In genomic region chr19:42290523-42291436, GRCh38 we compare ENCODE assay signal across 8 cellular contexts. TPM values are rescaled to one million over a fixed set of nuclear protein-coding genes. Genes with fewer than 3 reads are reported as not detected.
DNase-seq lines count a peak whose midpoint lies in the region; ATAC-seq and TF ChIP-seq lines count a peak whose summit lies in the region.

No MANE protein-coding gene starts in this region.

- H3K9ac ChIP-seq in neuronal stem cell (ENCODE audit: low read depth, low read length, poor library complexity) = peak overlapping the region; percentile 44

- peak overlapping the region; percentile 21 for H3K14ac ChIP-seq in neuronal stem cell (ENCODE audit: low read length)

- H3K4me3 ChIP-seq in heart left ventricle (no peak overlapping the region), neuronal stem cell (ENCODE audit: low read length in 2 of 2) (no peak overlapping the region)

- no peaks in the 10 kb centered on the region for H3K27me3 Mint-ChIP-seq in chondrocyte (ENCODE audit: low read depth)

- intact Hi-C loops in heart left ventricle (cut with DNase I) (loop anchor here in 2 of 10 donors (5.0 to 10.0 kb wide), 2 partner anchors 43 to 156 kb away; partner anchors contain the start of gene POU2F2 (in 1 of the 2)), Right ventricle myocardium superior (cut with DNase I) (no loop called here)

- ATAC-seq in heart left ventricle (no peak), Right ventricle myocardium superior (ENCODE audit: poor library complexity) (no peak), GM21576 (IDR thresholded peaks at IDR 0.05; ENCODE audit: unreplicated experiment) (no peak), HG03139 (IDR thresholded peaks at IDR 0.05; ENCODE audit: unreplicated experiment) (no peak)

- H3K4me3 Mint-ChIP-seq in chondrocyte (ENCODE audit: unreplicated experiment) = no peak overlapping the region

- H3K36me3 ChIP-seq in heart left ventricle = peaks cover 0 to 91% (median 83%) of the 10 kb centered on the region in 9 donors
- peaks cover 85 to 98% of the 10 kb centered on the region in 2 donors for H3K36me3 ChIP-seq in neuronal stem cell (replicated peaks in 1 of 2; ENCODE audit: control insufficient read depth in 2 of 2, insufficient read depth in 2 of 2, low read length in 2 of 2)

- no peak overlapping the region for H3K4ac ChIP-seq in neuronal stem cell (ENCODE audit: low read length)

- no peak overlapping the region for H2AFZ ChIP-seq in neuronal stem cell (ENCODE audit: low read length)

- H3K9me3 ChIP-seq in heart left ventricle (no peaks in the 10 kb centered on the region), neuronal stem cell (replicated peaks in 1 of 2; ENCODE audit: control insufficient read depth in 2 of 2, insufficient read depth in 1 of 2, low read depth in 1 of 2, low read length in 2 of 2) (peaks cover 0 to 2% of the 10 kb centered on the region in 2 donors)

- H2BK120ac ChIP-seq in neuronal stem cell (ENCODE audit: low read depth, low read length) = no peak overlapping the region

- H4K91ac ChIP-seq in neuronal stem cell (ENCODE audit: low read depth, low read length, poor library complexity) = no peak overlapping the region

- H3K23ac ChIP-seq in neuronal stem cell (ENCODE audit: low read depth, low read length, poor library complexity) = peak overlapping the region; percentile 65

- no peak overlapping the region for H3K18ac ChIP-seq in neuronal stem cell (ENCODE audit: low read length)

- peaks cover 4 to 14% (median 12%) of the 10 kb centered on the region in 12 donors for H3K4me1 ChIP-seq in heart left ventricle
- peaks cover 3 to 5% of the 10 kb centered on the region in 2 donors for H3K4me1 ChIP-seq in neuronal stem cell (ENCODE audit: control insufficient read depth in 2 of 2, insufficient read depth in 1 of 2, low read depth in 1 of 2, low read length in 2 of 2)

- TF ChIP-seq POLR2A in heart left ventricle (IDR thresholded peaks at IDR 0.05) = no peak

- H3K27ac ChIP-seq in heart left ventricle (no peak overlapping the region), neuronal stem cell (replicated peaks; ENCODE audit: low read length) (no peak overlapping the region)

- peak overlapping the region; percentile 75 for H2BK5ac ChIP-seq in neuronal stem cell (ENCODE audit: low read length)

- peaks cover 7% of the 10 kb centered on the region for H3K4me1 Mint-ChIP-seq in chondrocyte (ENCODE audit: low read depth)

- H3K27ac Mint-ChIP-seq in chondrocyte (ENCODE audit: unreplicated experiment) = no peak overlapping the region

- H2AK5ac ChIP-seq in neuronal stem cell (ENCODE audit: low read depth, low read length) = no peak overlapping the region

- H3K27me3 ChIP-seq in heart left ventricle (no peaks in the 10 kb centered on the region), neuronal stem cell (ENCODE audit: control insufficient read depth in 3 of 3, insufficient read depth in 3 of 3, low read depth in 1 of 3, low read length in 3 of 3) (peaks cover 0 to 2% (median 0%) of the 10 kb centered on the region in 3 experiments)

- no peak overlapping the region for H2BK15ac ChIP-seq in neuronal stem cell (ENCODE audit: low read length)

- 85 to 88% (median 86%) methylated on average over 25 to 31 of the region's 31 CpGs for WGBS in heart left ventricle, 4 donors
- no CpG with 5 or more reads among the region's 31 CpGs for WGBS in neuronal stem cell (ENCODE audit: extremely low coverage in 2 of 2, insufficient read length in 2 of 2, insufficient replicate concordance in 1 of 2), 2 donors

- no peak overlapping the region for H2BK12ac ChIP-seq in neuronal stem cell (ENCODE audit: low read length)

- no peak overlapping the region for H3K4me2 ChIP-seq in neuronal stem cell (ENCODE audit: insufficient read depth, low read length, poor library complexity, severe bottlenecking)

- TF ChIP-seq CTCF in heart left ventricle (IDR thresholded peaks at IDR 0.05) = peak in 11 of 12 donors; percentile 20 to 50 (median 35)
- peak; percentile 68 for TF ChIP-seq CTCF in chondrocyte (IDR thresholded peaks at IDR 0.05)

- H3K36me3 Mint-ChIP-seq in chondrocyte (ENCODE audit: low read depth) = peaks cover 17% of the 10 kb centered on the region

- H4K8ac ChIP-seq in neuronal stem cell (ENCODE audit: low read depth, low read length) = peak overlapping the region; percentile 96

- peaks cover 22% of the 10 kb centered on the region for H3K79me1 ChIP-seq in neuronal stem cell (ENCODE audit: low read depth, low read length)

- H3K9me3 Mint-ChIP-seq in chondrocyte (ENCODE audit: low read depth) = no peaks in the 10 kb centered on the region

- DNase-seq in heart left ventricle (peak in 1 of 5 donors; percentile 44), Right ventricle myocardium superior (no peak), T-helper 9 cell (peak; percentile 51), chondrocyte (ENCODE audit: low spot score) (peak; percentile 88), neuronal stem cell (ENCODE audit: low spot score) (no peak), NCI-H1436 (lab: John Stamatoyannopoulos, UW) (no peak)

RNA-seq across cellular contexts. Expression of gene PRR19, which starts 11.2 kb away (rescaled TPM):
- under 1 TPM in 3 of 9 donors, not detected in 6; 0.16 to 0.53 (median 0.40) TPM for total RNA-seq in heart left ventricle
- polyA plus RNA-seq in heart left ventricle = under 1 TPM in 1 of 2 donors, not detected in 1; 0.17 TPM
- not detected for total RNA-seq in Right ventricle myocardium superior
- total RNA-seq in chondrocyte = 0.24 to 1.7 TPM (median 0.82 TPM) in 3 replicates
- polyA plus RNA-seq in neuronal stem cell (2013, experiment 1 of 2) = 2.2 TPM
- polyA plus RNA-seq in neuronal stem cell (2013, experiment 2 of 2) = 2.0 TPM

RNA-seq across cellular contexts. Expression of gene PAFAH1B3, which starts 11.6 kb away (rescaled TPM):
- total RNA-seq in heart left ventricle (1 to 10 TPM; 1.8 to 9.4 (median 2.5) TPM), Right ventricle myocardium superior (4.3 TPM), chondrocyte (15.2 to 32.9 TPM (median 31.1 TPM) in 3 replicates)
- 1 to 10 TPM; 4.9 to 9.5 TPM for polyA plus RNA-seq in heart left ventricle
- 134 TPM for polyA plus RNA-seq in neuronal stem cell (2013, experiment 1 of 2)
- polyA plus RNA-seq in neuronal stem cell (2013, experiment 2 of 2) = 128 TPM

RNA-seq across cellular contexts. Expression of gene CIC, which starts 21.7 kb away (rescaled TPM):
- total RNA-seq in heart left ventricle = 10 to 100 TPM; 25.5 to 54.8 (median 35.8) TPM
- 10 to 100 TPM; 27.1 to 27.5 TPM for polyA plus RNA-seq in heart left ventricle
- 33.6 TPM for total RNA-seq in Right ventricle myocardium superior
- total RNA-seq in chondrocyte = 83.6 to 101 TPM (median 86.3 TPM) in 3 replicates
- 38.5 TPM for polyA plus RNA-seq in neuronal stem cell (2013, experiment 1 of 2)
- 37.8 TPM for polyA plus RNA-seq in neuronal stem cell (2013, experiment 2 of 2)

RNA-seq across cellular contexts. Expression of gene TMEM145, which starts 22.3 kb away (rescaled TPM):
- total RNA-seq in heart left ventricle = under 1 TPM in 2 of 9 donors, not detected in 7; 0.16 to 0.27 TPM
- under 1 TPM; 0.11 to 0.18 TPM for polyA plus RNA-seq in heart left ventricle
- 0.11 TPM for total RNA-seq in Right ventricle myocardium superior
- total RNA-seq in chondrocyte = 0.32 to 0.36 TPM in 2 of 3 replicates, not detected in the other
- 0.61 TPM for polyA plus RNA-seq in neuronal stem cell (2013, experiment 1 of 2)
- polyA plus RNA-seq in neuronal stem cell (2013, experiment 2 of 2) = 0.79 TPM

RNA-seq across cellular contexts. Expression of gene MEGF8, which starts 34.7 kb away (rescaled TPM):
- total RNA-seq in heart left ventricle (10 to 100 TPM; 26.5 to 50.4 (median 36.6) TPM), Right ventricle myocardium superior (34.3 TPM), chondrocyte (48.1 to 54.4 TPM (median 49.5 TPM) in 3 replicates)
- polyA plus RNA-seq in heart left ventricle = 10 to 100 TPM; 22.8 to 23.1 TPM
- polyA plus RNA-seq in neuronal stem cell (2013, experiment 1 of 2) = 11.4 TPM
- 12.1 TPM for polyA plus RNA-seq in neuronal stem cell (2013, experiment 2 of 2)

Comparison
In these comparisons a context has a peak if more than half of its experiments do, and no peak if none do; other contexts are left out.
1. DNase-seq: peak in T-helper 9 cell (single experiment) and chondrocyte (single experiment); none in Right ventricle myocardium superior (single experiment), neuronal stem cell (single experiment) and NCI-H1436 (single experiment).